ENCODE assay signal across 11 cellular contexts in the genomic region with DNA sequence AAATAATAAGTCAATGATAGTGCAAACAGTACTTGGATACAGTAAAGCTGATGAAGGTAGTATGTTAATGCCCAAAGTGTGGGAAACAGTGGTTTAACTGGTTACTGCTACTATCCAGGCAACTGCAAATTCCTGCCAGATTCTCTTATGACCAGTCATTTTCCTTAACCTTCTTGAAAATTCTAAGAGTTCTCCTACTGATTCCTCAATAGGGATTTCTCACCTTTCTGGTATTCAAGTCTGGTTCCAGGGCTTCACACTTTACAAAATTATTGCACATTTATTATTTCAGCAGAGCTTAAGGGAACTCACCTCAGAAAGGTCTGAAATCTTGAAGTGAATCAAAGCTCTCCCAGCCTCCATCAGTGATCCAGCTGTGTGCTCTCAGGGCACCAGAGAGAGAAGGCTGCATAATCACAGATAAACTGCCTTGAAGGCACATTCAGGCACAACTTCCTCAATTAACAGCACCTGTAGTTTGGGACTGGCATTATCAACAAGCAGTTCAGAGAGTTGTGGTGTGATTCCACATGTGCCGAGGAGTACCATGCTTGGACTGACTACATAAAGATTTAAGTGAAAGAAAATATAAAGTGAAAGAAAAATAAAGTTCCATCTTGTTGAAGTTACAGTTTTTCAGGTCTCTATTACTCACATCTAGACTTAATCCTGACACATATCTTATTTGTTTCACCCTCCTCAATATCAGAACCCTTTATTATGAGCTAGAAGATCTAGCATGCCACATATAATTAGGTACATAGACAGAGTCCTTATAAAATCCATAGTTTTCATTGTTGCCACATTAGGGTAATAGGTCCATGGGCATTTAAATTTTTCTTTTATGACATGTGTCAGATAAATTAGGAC. TPM values are rescaled to one million over a fixed set of nuclear protein-coding genes. Genes with fewer than 3 reads are reported as not detected.
A peak's percentile ranks its signal among the peaks of the same experiment; 100 is the strongest.
DNase-seq lines count a peak whose midpoint lies in the region; ATAC-seq, FAIRE-seq and TF ChIP-seq lines count a peak whose summit lies in the region.
"Had no signal": no experiment of that assay in that cellular context is flagged by ENCODE, and none has a peak within 500 bp of the region (broad histone marks: within the 10 kb centered on the region; RNA-seq: fewer than 3 reads in every experiment).

No MANE protein-coding gene starts in this region.

- FAIRE-seq in GM19239 (lab: Jason Lieb, UNC): peak; percentile 48
- peak; percentile 32 for FAIRE-seq in bronchial epithelial cell (lab: Jason Lieb, UNC)

- peak overlapping the region; percentile 93 for H3K27ac Mint-ChIP-seq in osteocyte (ENCODE audit: unreplicated experiment)

- no peak for DNase-seq in GM19239 (ENCODE audit: insufficient read length, low spot score)
- peak; percentile 15 for DNase-seq in MM.1S
- peak; percentile 69 for DNase-seq in bronchial epithelial cell (ENCODE audit: low read depth)
- DNase-seq in osteocyte (ENCODE audit: extremely low spot score, unreplicated experiment): no peak
- DNase-seq in WERI-Rb-1: no peak
- DNase-seq in epidermal melanocyte (ENCODE audit: insufficient read length, low spot score): no peak
- no peak for DNase-seq in NOMO-1 treated with dmso at 0.1 percent for 144 hours (lab: John Stamatoyannopoulos, UW; ENCODE audit: unreplicated experiment)
- DNase-seq: central memory CD4-positive, alpha-beta T cell; DMS79 had no signal

- peaks cover 4% of the 10 kb centered on the region for H3K4me1 ChIP-seq in MM.1S (ENCODE audit: low read length)

- H3K4me1 Mint-ChIP-seq in osteocyte (ENCODE audit: unreplicated experiment): peaks cover 51% of the 10 kb centered on the region

- H3K27me3 ChIP-seq in MM.1S (replicated peaks; ENCODE audit: insufficient read depth, low read length): no peaks in the 10 kb centered on the region
- H3K27me3 ChIP-seq in bronchial epithelial cell (ENCODE audit: control insufficient read depth, insufficient read depth, low read length): no peaks in the 10 kb centered on the region
- H3K27me3 ChIP-seq in WERI-Rb-1 (ENCODE audit: insufficient read depth, low read depth, severe bottlenecking): no peaks in the 10 kb centered on the region
- H3K27me3 ChIP-seq: heart left ventricle had no signal

- H3K4me3 Mint-ChIP-seq in osteocyte (ENCODE audit: unreplicated experiment): no peak overlapping the region

- no peaks in the 10 kb centered on the region for H3K9me2 ChIP-seq in MM.1S (replicated peaks; ENCODE audit: insufficient read depth, low read length)

- peak overlapping the region; percentile 7; the same call in 1 of the 2 replicates for H2AFZ ChIP-seq in MM.1S (ENCODE audit: low read length)

- no peak for ATAC-seq in GM18868 (IDR thresholded peaks at IDR 0.05; ENCODE audit: unreplicated experiment)

- H3K27me3 Mint-ChIP-seq in osteocyte (ENCODE audit: unreplicated experiment): no peaks in the 10 kb centered on the region

- no peak overlapping the region for H3K4me2 ChIP-seq in MM.1S (ENCODE audit: low read depth, low read length)

- H3K9me3 ChIP-seq in MM.1S (replicated peaks; ENCODE audit: insufficient read depth, low read length): no peaks in the 10 kb centered on the region
- H3K9me3 ChIP-seq in WERI-Rb-1 (ENCODE audit: severe bottlenecking): no peaks in the 10 kb centered on the region
- H3K9me3 ChIP-seq: heart left ventricle had no signal

- no peaks in the 10 kb centered on the region for H3K79me2 ChIP-seq in MM.1S (ENCODE audit: low read length)

- H3K9ac ChIP-seq in MM.1S (ENCODE audit: low read length): no peak overlapping the region

- H4K20me1 ChIP-seq in MM.1S (ENCODE audit: insufficient read depth, low read length): no peaks in the 10 kb centered on the region

- H3K4me3 ChIP-seq in MM.1S (ENCODE audit: low read length) (no peak overlapping the region), bronchial epithelial cell (ENCODE audit: low read depth, low read length) (no peak overlapping the region), WERI-Rb-1 (ENCODE audit: low read depth, low read length) (no peak overlapping the region)
- H3K4me3 ChIP-seq: heart left ventricle had no signal

- TF ChIP-seq CTCF in MM.1S (IDR thresholded peaks at IDR 0.05; ENCODE audit: low read length) (no peak), bronchial epithelial cell (IDR thresholded peaks at IDR 0.05; ENCODE audit: insufficient read depth, low read length, severe bottlenecking) (no peak), osteocyte (IDR thresholded peaks at IDR 0.05) (no peak), WERI-Rb-1 (IDR thresholded peaks at IDR 0.05; ENCODE audit: low read depth, low read length) (no peak)

- no peaks in the 10 kb centered on the region for H3F3A ChIP-seq in MM.1S (ENCODE audit: insufficient read depth, low read length)

- no peaks in the 10 kb centered on the region for H3K36me3 Mint-ChIP-seq in osteocyte (ENCODE audit: unreplicated experiment)

- no peaks in the 10 kb centered on the region for H3K36me3 ChIP-seq in MM.1S (replicated peaks; ENCODE audit: insufficient read depth, low read length)
- no peaks in the 10 kb centered on the region for H3K36me3 ChIP-seq in bronchial epithelial cell (ENCODE audit: control insufficient read depth, insufficient read depth, low read length)
- H3K36me3 ChIP-seq in WERI-Rb-1: no peaks in the 10 kb centered on the region
- H3K36me3 ChIP-seq: heart left ventricle had no signal

- H3K9me3 Mint-ChIP-seq in osteocyte (ENCODE audit: unreplicated experiment): no peaks in the 10 kb centered on the region

- H3K27ac ChIP-seq in MM.1S (ENCODE audit: low read length): no peak overlapping the region
- no peak overlapping the region for H3K27ac ChIP-seq in WERI-Rb-1

RNA-seq across cellular contexts. Expression of a gene that starts 59.5 kb away (rescaled TPM):
- total RNA-seq in bronchial epithelial cell (50.6 and 110 TPM in 2 replicates), osteocyte (152 and 163 TPM in 2 replicates)

RNA-seq across cellular contexts. Expression of a gene that starts 60.0 kb away (rescaled TPM):
- total RNA-seq in bronchial epithelial cell (168 and 245 TPM in 2 replicates), osteocyte (207 and 208 TPM in 2 replicates)

Comparison
In these comparisons a context has a peak if more than half of its experiments do, and no peak if none do; other contexts are left out.
1. DNase-seq: peak in MM.1S (single experiment) and bronchial epithelial cell (single experiment); none in GM19239 (single experiment), osteocyte (single experiment), WERI-Rb-1 (single experiment), epidermal melanocyte (single experiment) and NOMO-1 treated with dmso at 0.1 percent for 144 hours (single experiment).